14 cellular contexts compared by ENCODE assay signal in the genomic region with DNA sequence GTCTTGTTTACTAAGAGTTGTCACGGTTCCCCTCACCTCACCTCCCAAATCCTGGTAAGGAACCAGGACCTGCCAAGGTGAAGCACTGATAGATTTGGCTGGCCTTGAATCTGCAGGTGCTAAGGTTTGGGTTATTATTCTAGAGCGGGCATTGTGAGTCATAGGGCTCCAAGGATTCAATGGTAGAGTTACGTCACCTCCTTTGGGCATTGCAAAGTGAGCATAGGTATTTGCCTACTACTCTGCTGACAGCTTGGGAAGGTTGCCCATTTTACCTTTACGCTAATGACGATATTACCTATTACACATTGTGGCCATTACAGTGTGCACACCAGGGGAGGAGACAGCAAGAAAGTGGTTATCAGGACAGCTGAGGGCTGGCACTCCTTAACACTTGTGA.
"Had no signal": no experiment of that assay in that cellular context is flagged by ENCODE, and none has a peak within 500 bp of the region (broad histone marks: within the 10 kb centered on the region; RNA-seq: fewer than 3 reads in every experiment).

No MANE protein-coding gene starts in this region.

- DNase-seq: activated B cell treated with CpG ODN at 0.5 μM for 24 hours; activated CD4-positive, alpha-beta T cell treated with anti-CD3 and anti-CD28 coated beads, Interleukin-2, amount 10 ng/mL, durations not matched to agents 7 days and 5 days; activated naive CD4-positive, alpha-beta T cell treated with anti-CD3 and anti-CD28 coated beads for 36 hours; activated T-cell treated with anti-CD3 and anti-CD28 coated beads for 4 hours; central memory CD4-positive, alpha-beta T cell; effector CD8-positive, alpha-beta T cell; erythroblast; stimulated activated CD4-positive, alpha-beta T cell treated with anti-CD3 and anti-CD28 coated beads, Interleukin-2, amount 100 ng/mL, for 48 hours; stimulated activated naive CD8-positive, alpha-beta T cell treated with anti-CD3 and anti-CD28 coated beads, Interleukin-15, Interleukin-2, amounts not matched to agents 100 U/mL and 50 U/mL, for 24 hours; testis had no signal

- H3K4me3 ChIP-seq: coronary artery, testis had no signal

- H3K9me3 ChIP-seq: testis had no signal

- ATAC-seq: activated T-helper 17 cell treated with anti-CD3 and anti-CD28 coated beads, Interleukin-2, amount 50 U/mL, for 72 hours; left lobe of liver; natural killer cell treated with Interleukin-12 subunit alpha and Interleukin-12 subunit beta and Interleukin-15 and Interleukin-18, amount 100 ng/mL, for 72 hours; stimulated activated naive CD8-positive, alpha-beta T cell treated with anti-CD3 and anti-CD28 coated beads, Interleukin-15, Interleukin-2, amounts not matched to agents 100 U/mL and 50 U/mL, for 24 hours had no signal

- H3K27me3 ChIP-seq: testis had no signal

- H3K27ac ChIP-seq: coronary artery, testis had no signal
